19 cellular contexts compared by ENCODE assay signal in the genomic region with DNA sequence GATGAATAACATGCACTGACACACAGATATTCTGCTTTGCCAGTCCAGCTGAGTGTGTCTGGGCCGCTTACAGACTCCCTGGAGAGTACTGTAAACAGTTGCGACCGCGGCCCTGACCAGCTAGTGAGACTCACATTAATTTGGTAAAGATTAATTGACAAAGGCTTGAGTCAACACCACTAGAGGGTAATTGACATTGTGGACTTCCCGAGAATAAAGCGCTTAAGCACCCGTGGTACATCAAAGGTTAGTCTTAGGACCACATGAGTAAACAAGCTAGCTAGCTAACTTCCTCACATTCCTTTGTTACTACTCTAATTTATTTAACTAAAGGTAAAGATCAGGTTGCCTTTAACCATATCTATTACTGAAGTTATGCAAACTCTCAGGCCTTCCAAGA.
DNase-seq lines count a peak whose midpoint lies in the region; ATAC-seq and TF ChIP-seq lines count a peak whose summit lies in the region.
"Had no signal": no experiment of that assay in that cellular context is flagged by ENCODE, and none has a peak within 500 bp of the region (broad histone marks: within the 10 kb centered on the region; RNA-seq: fewer than 3 reads in every experiment).

No MANE protein-coding gene starts in this region.

- TF ChIP-seq CTCF in lung (IDR thresholded peaks at IDR 0.05; ENCODE audit: control extremely low read depth, extremely low read depth): no peak

- DNase-seq in DMS53 (lab: John Stamatoyannopoulos, UW) (peak; percentile 81), NCI-H146 treated with DMSO at 0.1 percent for 48 hours (lab: John Stamatoyannopoulos, UW; ENCODE audit: unreplicated experiment) (peak; percentile 6), SW480 (ENCODE audit: low spot score) (peak; percentile 74), lung (ENCODE audit: low spot score) (peak; percentile 50), GF-D8 (lab: John Stamatoyannopoulos, UW) (no peak), NCI-H1048 (lab: John Stamatoyannopoulos, UW) (no peak), amniotic stem cell (lab: John Stamatoyannopoulos, UW) (no peak)
- DNase-seq: activated CD4-positive, CD25-positive, alpha-beta regulatory T cell treated with anti-CD3 and anti-CD28 coated beads, Interleukin-2, amount 50 U/mL, for 72 hours; activated CD8-positive, alpha-beta memory T cell treated with anti-CD3 and anti-CD28 coated beads, Interleukin-2, amount 10 ng/mL, durations not matched to agents 7 days and 5 days; amygdala; MV-4-11; naive thymus-derived CD4-positive, alpha-beta T cell; OCI-M1; stimulated activated CD4-positive, alpha-beta T cell treated with anti-CD3 and anti-CD28 coated beads, Interleukin-4, amount 100 ng/mL, for 4 hours; T1000 had no signal

- ATAC-seq in lung (ENCODE audit: insufficient read depth, low FRiP score): peak; percentile 34
- ATAC-seq in HG03139 (IDR thresholded peaks at IDR 0.05; ENCODE audit: unreplicated experiment): no peak
- ATAC-seq: activated CD8-positive, alpha-beta memory T cell treated with anti-CD3 and anti-CD28 coated beads, Interleukin-2, amount 10 ng/mL, durations not matched to agents 7 days and 5 days; naive thymus-derived CD4-positive, alpha-beta T cell had no signal

- 55 to 68% methylated on average over 7 of the region's 7 CpGs for WGBS in lung, 2 donors

- no peaks in the 10 kb centered on the region for H3K27me3 ChIP-seq in lung (ENCODE audit: control insufficient read depth, insufficient read depth)
- H3K27me3 ChIP-seq: SJSA1 had no signal

- no peak overlapping the region for H3K27ac ChIP-seq in lung (ENCODE audit: low read depth in 1 of 2, low read length in 1 of 2)
- H3K27ac ChIP-seq: parathyroid adenoma, SJSA1, skin epidermis had no signal

- peaks cover 0 to 2% of the 10 kb centered on the region in 2 donors for H3K9me3 ChIP-seq in lung (ENCODE audit: control insufficient read depth in 2 of 2, insufficient read depth in 1 of 2, low read length in 1 of 2)
- H3K9me3 ChIP-seq: SJSA1 had no signal

- no peak overlapping the region for H3K4me3 ChIP-seq in lung
- H3K4me3 ChIP-seq: SJSA1, skin epidermis had no signal

- H3K4me1 ChIP-seq in lung (ENCODE audit: control insufficient read depth in 2 of 2, insufficient read depth in 2 of 2, low read length in 2 of 2): no peaks in the 10 kb centered on the region
- H3K4me1 ChIP-seq: parathyroid adenoma, SJSA1 had no signal

- no peaks in the 10 kb centered on the region for H3K36me3 ChIP-seq in lung (ENCODE audit: control insufficient read depth in 2 of 2, insufficient read depth in 2 of 2, low read length in 2 of 2)
- H3K36me3 ChIP-seq: SJSA1 had no signal

Comparison
In these comparisons a context has a peak if more than half of its experiments do, and no peak if none do; other contexts are left out.
1. DNase-seq: peak in DMS53 (single experiment), NCI-H146 treated with DMSO at 0.1 percent for 48 hours (single experiment), SW480 (single experiment) and lung (single experiment); none in GF-D8 (single experiment), NCI-H1048 (single experiment) and amniotic stem cell (single experiment).